ENCODE assay signal across 23 cellular contexts in genomic region chr1:42779725-42780124, GRCh38. TPM values are rescaled to one million over a fixed set of nuclear protein-coding genes. Genes with fewer than 3 reads are reported as not detected.
DNase-seq lines count a peak whose midpoint lies in the region; ATAC-seq and TF ChIP-seq lines count a peak whose summit lies in the region.
"Had no signal": no experiment of that assay in that cellular context is flagged by ENCODE, and none has a peak within 500 bp of the region (broad histone marks: within the 10 kb centered on the region; RNA-seq: fewer than 3 reads in every experiment).

No MANE protein-coding gene starts in this region.

- POLR2A ChIA-PET in activated CD4-positive, alpha-beta T cell treated with anti-CD3 and anti-CD28 coated beads for 36 hours (lab: Charles Lee): no interaction called here

- no peaks in the 10 kb centered on the region for H3K9me3 ChIP-seq in Peyer's patch
- H3K9me3 ChIP-seq: SJSA1 had no signal

- H3K4me3 ChIP-seq in Peyer's patch: no peak overlapping the region
- H3K4me3 ChIP-seq: PC-9, SJSA1 had no signal

- CTCF ChIA-PET in activated CD4-positive, alpha-beta T cell treated with anti-CD3 and anti-CD28 coated beads for 36 hours (lab: Charles Lee): interaction anchor here (0.6 to 3.6 kb wide), 6 partner anchors 10 to 736 kb away, joined by 3 to 31 read pairs (median 4); partner anchors contain the start of gene ZNF691

- no peak for DNase-seq in activated CD4-positive, alpha-beta T cell treated with anti-CD3 and anti-CD28 coated beads for 36 hours
- no peak for DNase-seq in activated CD4-positive, alpha-beta T cell treated with anti-CD3 and anti-CD28 coated beads, Interleukin-2, amount 50 U/mL, for 48 hours
- no peak for DNase-seq in stimulated activated naive CD8-positive, alpha-beta T cell treated with anti-CD3 and anti-CD28 coated beads, Interleukin-15, Interleukin-2, amounts not matched to agents 100 U/mL and 50 U/mL, for 24 hours
- DNase-seq in stimulated activated naive CD8-positive, alpha-beta T cell treated with anti-CD3 and anti-CD28 coated beads, Interleukin-15, amount 100 ng/mL, for 72 hours: no peak
- DNase-seq in T-helper 2 cell treated with Interferon-gamma antibody and Interleukin-4, amounts not matched to agents 5 μg/mL and 100 μg/mL, for 36 hours (ENCODE audit: low spot score): peak; percentile 39
- DNase-seq in Right ventricle myocardium inferior (ENCODE audit: missing footprints) (no peak), cerebellum (ENCODE audit: low spot score) (no peak), Peyer's patch (no peak)
- DNase-seq: AML-193, DMS 273 treated with DMSO at 0.1 percent for 48 hours, DND-41, H7, NCI-H1417 treated with DMSO at 0.1 percent for 48 hours, NCI-H187 treated with DMSO at 0.1 percent for 48 hours, NCI-H526, PC-9 had no signal

- no peaks in the 10 kb centered on the region for H3K27me3 Mint-ChIP-seq in activated CD4-positive, alpha-beta T cell treated with anti-CD3 and anti-CD28 coated beads for 36 hours
- H3K27me3 Mint-ChIP-seq in stimulated activated naive CD8-positive, alpha-beta T cell treated with anti-CD3 and anti-CD28 coated beads, Interleukin-15, amount 100 ng/mL, for 72 hours: no peaks in the 10 kb centered on the region
- H3K27me3 Mint-ChIP-seq in T-helper 2 cell treated with Interferon-gamma antibody and Interleukin-4, amounts not matched to agents 5 μg/mL and 100 μg/mL, for 36 hours (ENCODE audit: low read depth): no peaks in the 10 kb centered on the region

- no peak overlapping the region for H3K27ac ChIP-seq in Peyer's patch
- H3K27ac ChIP-seq: 22Rv1, HL-60, KMS-11, PC-9, SJSA1 had no signal

- H3K4me1 Mint-ChIP-seq in activated CD4-positive, alpha-beta T cell treated with anti-CD3 and anti-CD28 coated beads for 36 hours: peaks cover 8% of the 10 kb centered on the region
- H3K4me1 Mint-ChIP-seq in stimulated activated naive CD8-positive, alpha-beta T cell treated with anti-CD3 and anti-CD28 coated beads, Interleukin-15, amount 100 ng/mL, for 72 hours: peaks cover 13% of the 10 kb centered on the region
- H3K4me1 Mint-ChIP-seq in T-helper 2 cell treated with Interferon-gamma antibody and Interleukin-4, amounts not matched to agents 5 μg/mL and 100 μg/mL, for 36 hours (ENCODE audit: low read depth): peaks cover 28% of the 10 kb centered on the region

- H3K4me3 Mint-ChIP-seq in activated CD4-positive, alpha-beta T cell treated with anti-CD3 and anti-CD28 coated beads for 36 hours: no peak overlapping the region
- no peak overlapping the region for H3K4me3 Mint-ChIP-seq in stimulated activated naive CD8-positive, alpha-beta T cell treated with anti-CD3 and anti-CD28 coated beads, Interleukin-15, amount 100 ng/mL, for 72 hours
- H3K4me3 Mint-ChIP-seq in T-helper 2 cell treated with Interferon-gamma antibody and Interleukin-4, amounts not matched to agents 5 μg/mL and 100 μg/mL, for 36 hours: no peak overlapping the region
- H3K4me3 Mint-ChIP-seq: CD14-positive monocyte had no signal

- H3K27ac Mint-ChIP-seq in activated CD4-positive, alpha-beta T cell treated with anti-CD3 and anti-CD28 coated beads for 36 hours: peak overlapping the region; percentile 55
- H3K27ac Mint-ChIP-seq in stimulated activated naive CD8-positive, alpha-beta T cell treated with anti-CD3 and anti-CD28 coated beads, Interleukin-15, amount 100 ng/mL, for 72 hours: no peak overlapping the region
- no peak overlapping the region for H3K27ac Mint-ChIP-seq in T-helper 2 cell treated with Interferon-gamma antibody and Interleukin-4, amounts not matched to agents 5 μg/mL and 100 μg/mL, for 36 hours

- H3K9me3 Mint-ChIP-seq in activated CD4-positive, alpha-beta T cell treated with anti-CD3 and anti-CD28 coated beads for 36 hours (ENCODE audit: low read depth): no peaks in the 10 kb centered on the region
- H3K9me3 Mint-ChIP-seq in stimulated activated naive CD8-positive, alpha-beta T cell treated with anti-CD3 and anti-CD28 coated beads, Interleukin-15, amount 100 ng/mL, for 72 hours: no peaks in the 10 kb centered on the region
- no peaks in the 10 kb centered on the region for H3K9me3 Mint-ChIP-seq in T-helper 2 cell treated with Interferon-gamma antibody and Interleukin-4, amounts not matched to agents 5 μg/mL and 100 μg/mL, for 36 hours

- H3K4me1 ChIP-seq in Peyer's patch: peaks cover 0 to 2% (median 0%) of the 10 kb centered on the region in 4 donors
- H3K4me1 ChIP-seq: SJSA1 had no signal

- peaks cover 0 to 57% (median 3%) of the 10 kb centered on the region in 3 donors for H3K36me3 ChIP-seq in Peyer's patch

- intact Hi-C loops in activated CD4-positive, alpha-beta T cell treated with anti-CD3 and anti-CD28 coated beads for 36 hours (cut with DNase I, micrococcal nuclease): loop anchor here in 1 of 2 experiments (2.0 kb wide), 1 partner anchor 293 kb away; no protein-coding TSS in a partner anchor
- intact Hi-C loops in Right ventricle myocardium inferior (cut with DNase I): loop anchor here (2.0 kb wide), 1 partner anchor 293 kb away; no protein-coding TSS in a partner anchor

- H3K36me3 Mint-ChIP-seq in activated CD4-positive, alpha-beta T cell treated with anti-CD3 and anti-CD28 coated beads for 36 hours (ENCODE audit: low read depth): peaks cover 51% of the 10 kb centered on the region
- peaks cover 45% of the 10 kb centered on the region for H3K36me3 Mint-ChIP-seq in T-helper 2 cell treated with Interferon-gamma antibody and Interleukin-4, amounts not matched to agents 5 μg/mL and 100 μg/mL, for 36 hours (ENCODE audit: low read depth)

- TF ChIP-seq CTCF in Peyer's patch (IDR thresholded peaks at IDR 0.05): no peak

- ATAC-seq in activated CD4-positive, alpha-beta T cell treated with anti-CD3 and anti-CD28 coated beads for 36 hours: no peak
- peak; percentile 41 for ATAC-seq in stimulated activated naive CD8-positive, alpha-beta T cell treated with anti-CD3 and anti-CD28 coated beads, Interleukin-15, Interleukin-2, amounts not matched to agents 100 U/mL and 50 U/mL, for 24 hours
- no peak for ATAC-seq in stimulated activated naive CD8-positive, alpha-beta T cell treated with anti-CD3 and anti-CD28 coated beads, Interleukin-15, amount 100 ng/mL, for 72 hours
- no peak for ATAC-seq in Right ventricle myocardium inferior

- no peaks in the 10 kb centered on the region for H3K27me3 ChIP-seq in Peyer's patch
- H3K27me3 ChIP-seq: SJSA1 had no signal

- no peak for TF ChIP-seq POLR2A in Peyer's patch (IDR thresholded peaks at IDR 0.05)

RNA-seq across cellular contexts. Expression of gene TMEM269, which starts 5.1 kb away (rescaled TPM):
- total RNA-seq in activated CD4-positive, alpha-beta T cell treated with anti-CD3 and anti-CD28 coated beads for 36 hours: under 1 TPM; 0.19 to 0.48 TPM
- total RNA-seq in Right ventricle myocardium inferior (not detected), cerebellum (0.64 TPM), Peyer's patch (not detected)
- total RNA-seq: G401, HT1080, SJSA1 had no signal

RNA-seq across cellular contexts. Expression of gene C1orf50, which starts 12.7 kb away (rescaled TPM):
- total RNA-seq in activated CD4-positive, alpha-beta T cell treated with anti-CD3 and anti-CD28 coated beads for 36 hours: 1 to 10 TPM; 4.0 to 8.0 TPM
- total RNA-seq in Right ventricle myocardium inferior (8.7 TPM), cerebellum (9.2 TPM), Peyer's patch (10 to 100 TPM in 1 of 4 donors, 1 to 10 TPM in 3; 1.7 to 11.6 (median 4.4) TPM)

RNA-seq across cellular contexts. Expression of gene P3H1, which starts 12.9 kb away (rescaled TPM):
- 10 to 100 TPM; 24.3 to 28.8 TPM for total RNA-seq in activated CD4-positive, alpha-beta T cell treated with anti-CD3 and anti-CD28 coated beads for 36 hours
- total RNA-seq in Right ventricle myocardium inferior (9.3 TPM), cerebellum (14.1 TPM), Peyer's patch (100 to 1,000 TPM in 1 of 4 donors, 10 to 100 TPM in 3; 19.4 to 151 (median 27.9) TPM)

RNA-seq across cellular contexts. Expression of gene ERMAP, which starts 37.2 kb away (rescaled TPM):
- total RNA-seq in activated CD4-positive, alpha-beta T cell treated with anti-CD3 and anti-CD28 coated beads for 36 hours: 1 to 10 TPM; 4.5 to 6.4 TPM
- total RNA-seq in Right ventricle myocardium inferior (2.7 TPM), cerebellum (3.0 TPM), Peyer's patch (10 to 100 TPM; 11.2 to 15.3 (median 13.6) TPM)

RNA-seq across cellular contexts. Expression of gene SVBP, which starts 37.5 kb away (rescaled TPM):
- 10 to 100 TPM; 14.5 to 14.6 TPM for total RNA-seq in activated CD4-positive, alpha-beta T cell treated with anti-CD3 and anti-CD28 coated beads for 36 hours
- total RNA-seq in Right ventricle myocardium inferior (15.3 TPM), cerebellum (32.8 TPM), Peyer's patch (10 to 100 TPM in 3 of 4 donors, not detected in 1; 12.2 to 16.8 (median 16.6) TPM)
